In genomic region chr12:120964298-120964697, GRCh38 we compare ENCODE assay signal across 20 cellular contexts. TPM values are rescaled to one million over a fixed set of nuclear protein-coding genes. Genes with fewer than 3 reads are reported as not detected.
DNase-seq lines count a peak whose midpoint lies in the region; ATAC-seq and TF ChIP-seq lines count a peak whose summit lies in the region.
"Had no signal": no experiment of that assay in that cellular context is flagged by ENCODE, and none has a peak within 500 bp of the region (broad histone marks: within the 10 kb centered on the region; RNA-seq: fewer than 3 reads in every experiment).

No MANE protein-coding gene starts in this region.

- H3K4me1 ChIP-seq in Caco-2: peaks cover 38% of the 10 kb centered on the region

- ATAC-seq in WTC11 (no peak), GM19395 (IDR thresholded peaks at IDR 0.05; ENCODE audit: unreplicated experiment) (no peak), GM18511 (IDR thresholded peaks at IDR 0.05; ENCODE audit: unreplicated experiment) (no peak)
- ATAC-seq: CD8-positive, alpha-beta T cell; GM23338; HCT116 had no signal

- H3K27ac Mint-ChIP-seq in Caco-2 (ENCODE audit: unreplicated experiment) (peak overlapping the region; percentile 23), Calu3 (ENCODE audit: unreplicated experiment) (peak overlapping the region; percentile 98), WTC11 (no peak overlapping the region), progenitor cell of endocrine pancreas (peak overlapping the region; percentile 86)
- H3K27ac Mint-ChIP-seq: B cell; CD8-positive, alpha-beta T cell; GM23338; H9; HFFc6 had no signal

- DNase-seq in Caco-2 (no peak), Calu3 (no peak), WTC11 (ENCODE audit: low spot score) (no peak), progenitor cell of endocrine pancreas (ENCODE audit: low spot score, unreplicated experiment) (no peak), activated T-cell treated with anti-CD3 and anti-CD28 coated beads for 4 hours (no peak)
- DNase-seq: CD4-positive, CD25-positive, alpha-beta regulatory T cell; CD8-positive, alpha-beta T cell; DMS153; DND-41; H9; HFFc6 had no signal

- peaks cover 19% of the 10 kb centered on the region for H3K4me1 Mint-ChIP-seq in Caco-2 (ENCODE audit: low read depth, unreplicated experiment)
- H3K4me1 Mint-ChIP-seq in Calu3 (ENCODE audit: low read depth, unreplicated experiment): peaks cover 55% of the 10 kb centered on the region
- H3K4me1 Mint-ChIP-seq in WTC11: peaks cover 10% of the 10 kb centered on the region
- H3K4me1 Mint-ChIP-seq in progenitor cell of endocrine pancreas (ENCODE audit: low read depth): peaks cover 5% of the 10 kb centered on the region
- H3K4me1 Mint-ChIP-seq: B cell had no signal

- TF ChIP-seq CTCF in Caco-2 (IDR thresholded peaks at IDR 0.05; ENCODE audit: insufficient read depth in 1 of 2, low read depth in 1 of 2, low read length in 1 of 2, severe bottlenecking in 1 of 2, unreplicated experiment in 1 of 2) (no peak), Calu3 (IDR thresholded peaks at IDR 0.05; ENCODE audit: unreplicated experiment) (no peak), WTC11 (IDR thresholded peaks at IDR 0.05) (no peak), progenitor cell of endocrine pancreas (IDR thresholded peaks at IDR 0.05; ENCODE audit: unreplicated experiment) (no peak)

- H3K9me3 Mint-ChIP-seq in Caco-2 (ENCODE audit: unreplicated experiment): no peaks in the 10 kb centered on the region
- no peaks in the 10 kb centered on the region for H3K9me3 Mint-ChIP-seq in Calu3 (ENCODE audit: low read depth, unreplicated experiment)
- no peaks in the 10 kb centered on the region for H3K9me3 Mint-ChIP-seq in WTC11
- peaks cover 13% of the 10 kb centered on the region for H3K9me3 Mint-ChIP-seq in progenitor cell of endocrine pancreas (ENCODE audit: low read depth)
- H3K9me3 Mint-ChIP-seq: CD4-positive, CD25-positive, alpha-beta regulatory T cell; CD8-positive, alpha-beta T cell; GM23338; H9; HFFc6 had no signal

- peaks cover 2% of the 10 kb centered on the region for H3K36me3 ChIP-seq in Caco-2 (ENCODE audit: control insufficient read depth, insufficient read depth, low read length)
- H3K36me3 ChIP-seq: BLaER1 had no signal

- BruUV-seq in Caco-2 (replicated peaks; lab: Mats Ljungman, UMichigan) (no TSS peak), Calu3 (replicated peaks; lab: Mats Ljungman, UMichigan) (no TSS peak)

- H3K9me3 ChIP-seq in Caco-2: no peaks in the 10 kb centered on the region
- H3K9me3 ChIP-seq: BLaER1 had no signal

- POLR2A ChIA-PET in Caco-2 (lab: Charles Lee): interaction anchor here (1.8 kb wide), 1 partner anchor 17 kb away, joined by 6 read pairs; no protein-coding TSS in a partner anchor
- POLR2A ChIA-PET in WTC11 (lab: Charles Lee): no interaction called here

- CTCF ChIA-PET in Caco-2 (lab: Charles Lee): interaction anchor here (1.0 kb wide), 1 partner anchor 9 kb away, joined by 3 read pairs; no protein-coding TSS in a partner anchor
- CTCF ChIA-PET in Calu3 (lab: Charles Lee): interaction anchor here (1.2 kb wide), 1 partner anchor 7 kb away, joined by 4 read pairs; no protein-coding TSS in a partner anchor
- CTCF ChIA-PET in WTC11 (lab: Charles Lee): interaction anchor here (0.9 kb wide), 1 partner anchor 108 kb away, joined by 3 read pairs; no protein-coding TSS in a partner anchor

- no peak overlapping the region for H3K4me3 Mint-ChIP-seq in Caco-2 (ENCODE audit: unreplicated experiment)
- H3K4me3 Mint-ChIP-seq in Calu3 (ENCODE audit: low read depth, unreplicated experiment): no peak overlapping the region
- no peak overlapping the region for H3K4me3 Mint-ChIP-seq in WTC11
- H3K4me3 Mint-ChIP-seq in progenitor cell of endocrine pancreas (ENCODE audit: low read depth): no peak overlapping the region
- H3K4me3 Mint-ChIP-seq: B cell; CD4-positive, CD25-positive, alpha-beta regulatory T cell; CD8-positive, alpha-beta T cell; GM23338; H9; HFFc6 had no signal

- no peaks in the 10 kb centered on the region for H3K27me3 ChIP-seq in Caco-2 (replicated peaks; ENCODE audit: control insufficient read depth, insufficient read depth, low read length)
- H3K27me3 ChIP-seq: BLaER1 had no signal

- H3K27me3 Mint-ChIP-seq in Caco-2 (ENCODE audit: insufficient read depth, unreplicated experiment) (no peaks in the 10 kb centered on the region), Calu3 (ENCODE audit: unreplicated experiment) (no peaks in the 10 kb centered on the region), WTC11 (ENCODE audit: low read depth) (no peaks in the 10 kb centered on the region), progenitor cell of endocrine pancreas (no peaks in the 10 kb centered on the region)

- peaks cover 92% of the 10 kb centered on the region for H3K36me3 Mint-ChIP-seq in Caco-2 (ENCODE audit: insufficient read depth, unreplicated experiment)
- H3K36me3 Mint-ChIP-seq in Calu3 (ENCODE audit: insufficient read depth, unreplicated experiment): peaks cover 92% of the 10 kb centered on the region
- no peaks in the 10 kb centered on the region for H3K36me3 Mint-ChIP-seq in WTC11
- H3K36me3 Mint-ChIP-seq in progenitor cell of endocrine pancreas (ENCODE audit: insufficient read depth): peaks cover 21% of the 10 kb centered on the region
- H3K36me3 Mint-ChIP-seq: CD4-positive, CD25-positive, alpha-beta regulatory T cell; CD8-positive, alpha-beta T cell had no signal

- intact Hi-C loops in Caco-2 (cut with micrococcal nuclease; ENCODE audit: unreplicated experiment): loop anchor here (10.0 kb wide), 1 partner anchor 109 kb away; no protein-coding TSS in a partner anchor
- intact Hi-C loops in Calu3 (cut with micrococcal nuclease; ENCODE audit: unreplicated experiment): loop anchor here (5.0 kb wide), 1 partner anchor 107 kb away; no protein-coding TSS in a partner anchor

- H3K4me3 ChIP-seq in Caco-2 (ENCODE audit: low read depth, low read length): no peak overlapping the region
- H3K4me3 ChIP-seq: BLaER1, GM23338 had no signal

TF ChIP-seq in WTC11, 78 proteins besides CTCF, POLR2A, EP300 and RAD21:
- TF ChIP-seq ZNF121 (CRISPR knock-in tag; IDR thresholded peaks at IDR 0.05) (peak; percentile 84), HMGA2 (CRISPR knock-in tag; IDR thresholded peaks at IDR 0.05) (no peak)
TF ChIP-seq in WTC11: peak in this region for 1.

RNA-seq across cellular contexts. Expression of gene HNF1A, which starts 14.0 kb away (rescaled TPM):
- 37.1 and 41.2 TPM in 2 replicates for total RNA-seq in Caco-2 (2022)
- 8.4 and 10.0 TPM in 2 replicates for total RNA-seq in Calu3 (2022)
- not detected in 3 replicates for total RNA-seq in WTC11 (2021)
- total RNA-seq in progenitor cell of endocrine pancreas: 13.7 and 15.1 TPM in 2 replicates
- total RNA-seq: A172; A673; B cell; CD4-positive, CD25-positive, alpha-beta regulatory T cell; CD8-positive, alpha-beta T cell; GM23338; H4; H9; HFFc6 had no signal

RNA-seq across cellular contexts. Expression of gene C12orf43, which starts 52.0 kb away (rescaled TPM):
- total RNA-seq in Caco-2 (2022) (19.3 and 22.1 TPM in 2 replicates), Calu3 (2022) (26.2 and 28.7 TPM in 2 replicates), WTC11 (2021) (19.1 to 20.7 TPM (median 19.2 TPM) in 3 replicates), progenitor cell of endocrine pancreas (16.8 and 17.2 TPM in 2 replicates)
